In the genomic region with DNA sequence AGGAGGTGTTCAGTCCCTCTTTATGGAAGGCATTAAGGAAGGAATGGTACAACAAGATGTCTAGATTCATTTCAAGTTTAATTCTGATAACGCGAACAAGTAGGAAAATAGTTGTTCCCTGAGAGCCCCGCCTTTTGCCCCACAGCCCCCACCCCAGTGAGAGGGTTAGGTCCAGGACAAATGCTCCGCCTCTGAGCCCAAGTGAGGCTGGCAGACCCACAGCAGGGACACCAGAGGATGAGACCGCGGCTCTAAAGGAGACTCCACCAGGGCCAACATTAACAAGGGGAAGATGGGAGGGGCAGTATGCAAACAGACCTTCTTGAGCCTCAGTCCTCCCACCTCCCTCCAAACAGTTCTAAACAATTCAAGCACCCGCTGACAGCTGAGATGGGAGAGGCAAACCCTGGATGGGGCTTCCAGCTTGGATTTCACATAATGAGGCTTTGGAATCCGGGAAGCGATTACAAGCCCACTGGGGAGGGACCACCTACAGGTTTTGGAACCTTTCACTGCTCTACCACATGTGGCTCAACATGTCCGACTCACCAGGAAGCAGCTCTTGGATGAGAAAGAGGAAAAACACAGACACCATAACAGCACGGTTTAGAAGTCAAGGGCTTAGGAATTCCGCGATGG, we compare ENCODE assay signal across 30 cellular contexts. TPM values are rescaled to one million over a fixed set of nuclear protein-coding genes. Genes with fewer than 3 reads are reported as not detected.
DNase-seq lines count a peak whose midpoint lies in the region; ATAC-seq, FAIRE-seq and TF ChIP-seq lines count a peak whose summit lies in the region.
"Had no signal": no experiment of that assay in that cellular context is flagged by ENCODE, and none has a peak within 500 bp of the region (broad histone marks: within the 10 kb centered on the region; RNA-seq: fewer than 3 reads in every experiment).

No MANE protein-coding gene starts in this region.

- POLR2A ChIA-PET in HEK293T (lab: Yijun Ruan, JAX), result interaction anchor here (1.6 to 4.0 kb wide), 3 partner anchors 11 to 42 kb away, joined by 4 to 17 read pairs (median 6); partner anchors contain the start of gene IREB2
- POLR2A ChIA-PET in PC-3 (lab: Charles Lee; ENCODE audit: unreplicated experiment), result no interaction called here

- H3K27me3 ChIP-seq in endodermal cell (ENCODE audit: control insufficient read depth, insufficient read depth, low read length, poor library complexity, severe bottlenecking), result no peaks in the 10 kb centered on the region
- H3K27me3 ChIP-seq in neuronal stem cell (ENCODE audit: control insufficient read depth in 3 of 3, insufficient read depth in 3 of 3, low read depth in 1 of 3, low read length in 3 of 3), result no peaks in the 10 kb centered on the region
- no peaks in the 10 kb centered on the region for H3K27me3 ChIP-seq in PC-3 (ENCODE audit: low read length)
- H3K27me3 ChIP-seq: gastrocnemius medialis, tibial nerve had no signal

- no peaks in the 10 kb centered on the region for H3K9me3 ChIP-seq in endodermal cell (ENCODE audit: control insufficient read depth, low read length)
- no peaks in the 10 kb centered on the region for H3K9me3 ChIP-seq in neuronal stem cell (replicated peaks in 1 of 2; ENCODE audit: control insufficient read depth in 2 of 2, insufficient read depth in 1 of 2, low read depth in 1 of 2, low read length in 2 of 2)
- H3K9me3 ChIP-seq in PC-3 (ENCODE audit: low read length), result no peaks in the 10 kb centered on the region
- H3K9me3 ChIP-seq: gastrocnemius medialis, left ventricle myocardium inferior, mucosa of descending colon, psoas muscle, tibial nerve had no signal

- H2AFZ ChIP-seq in neuronal stem cell (ENCODE audit: low read length) (peak overlapping the region; percentile 58), PC-3 (ENCODE audit: low read length) (no peak overlapping the region)

- H3K4me1 ChIP-seq in endodermal cell (ENCODE audit: control insufficient read depth, insufficient read depth, low read length) (peaks cover 5% of the 10 kb centered on the region), neuronal stem cell (ENCODE audit: control insufficient read depth in 2 of 2, insufficient read depth in 1 of 2, low read depth in 1 of 2, low read length in 2 of 2) (peaks cover 0 to 9% of the 10 kb centered on the region in 2 donors), PC-3 (ENCODE audit: insufficient read depth, low read length) (no peaks in the 10 kb centered on the region)
- H3K4me1 ChIP-seq: gastrocnemius medialis, left ventricle myocardium inferior, psoas muscle had no signal

- no peak for FAIRE-seq in GM12891 (lab: Jason Lieb, UNC)
- FAIRE-seq: RCC 7860 had no signal

- H3K79me2 ChIP-seq in PC-3 (ENCODE audit: low read length), result no peaks in the 10 kb centered on the region

- intact Hi-C loops in PC-3 (cut with micrococcal nuclease), result no loop called here

- no peak overlapping the region for H2BK12ac ChIP-seq in neuronal stem cell (ENCODE audit: low read length)

- no peak overlapping the region for H3K4ac ChIP-seq in neuronal stem cell (ENCODE audit: low read length)

- no peak overlapping the region for H3K27ac ChIP-seq in endodermal cell (ENCODE audit: low read depth, low read length)
- H3K27ac ChIP-seq in neuronal stem cell (replicated peaks; ENCODE audit: low read length), result no peak overlapping the region
- H3K27ac ChIP-seq in PC-3 (ENCODE audit: low read length), result no peak overlapping the region
- H3K27ac ChIP-seq: gastrocnemius medialis, left ventricle myocardium inferior, psoas muscle had no signal

- H2BK120ac ChIP-seq in neuronal stem cell (ENCODE audit: low read depth, low read length), result no peak overlapping the region

- no TSS peak for BruUV-seq in PC-3 (replicated peaks; lab: Mats Ljungman, UMichigan)

- H3K27ac Mint-ChIP-seq in endodermal cell, result peak overlapping the region; percentile 45
- H3K27ac Mint-ChIP-seq: activated naive CD4-positive, alpha-beta T cell treated with anti-CD3 and anti-CD28 coated beads, Interleukin-2, amount 10 ng/mL, durations not matched to agents 7 days and 5 days; CD4-positive, alpha-beta T cell; stimulated activated naive CD8-positive, alpha-beta T cell treated with anti-CD3 and anti-CD28 coated beads, Interleukin-15, Interleukin-2, amounts not matched to agents 100 ng/mL and 50 ng/mL, for 24 hours had no signal

- CTCF ChIA-PET in HEK293T (lab: Yijun Ruan, JAX), result no interaction called here
- CTCF ChIA-PET in PC-3 (lab: Charles Lee), result interaction anchor here (0.7 kb wide), 1 partner anchor 12 kb away, joined by 14 read pairs; no protein-coding TSS in a partner anchor

- H4K91ac ChIP-seq in neuronal stem cell (ENCODE audit: low read depth, low read length, poor library complexity), result no peak overlapping the region

- DNase-seq in HEK293T (ENCODE audit: extremely low spot score) (peak; percentile 61), NCI-H2171 treated with DMSO at 0.1 percent for 48 hours (lab: John Stamatoyannopoulos, UW) (peak; percentile 82), endodermal cell (peak; percentile 90), neuronal stem cell (ENCODE audit: low spot score) (peak; percentile 55), GM12891 (ENCODE audit: insufficient read length, low spot score) (no peak), PC-3 (no peak), NK-92 (lab: John Stamatoyannopoulos, UW; ENCODE audit: unreplicated experiment) (no peak)
- DNase-seq: activated CD8-positive, alpha-beta memory T cell treated with anti-CD3 and anti-CD28 coated beads for 24 hours; activated naive CD4-positive, alpha-beta T cell treated with anti-CD3 and anti-CD28 coated beads, Interleukin-2, amount 10 ng/mL, durations not matched to agents 7 days and 5 days; activated T-cell treated with anti-CD3 and anti-CD28 coated beads, Interleukin-2, amount 50 U/mL, for 4 hours; CD4-positive, alpha-beta T cell; central memory CD4-positive, alpha-beta T cell; DMS153; erythroblast; gastrocnemius medialis; GF-D8; GOT3; left ventricle myocardium inferior; mucosa of descending colon; NCI-H1105 treated with DMSO at 0.1 percent for 48 hours; NCI-H226; NK-92 treated with Interleukin-12 subunit alpha and Interleukin-12 subunit beta, amount 100 ng/mL, for 24 hours; psoas muscle; T1000 had no signal

- H3K9ac ChIP-seq in endodermal cell (ENCODE audit: extremely low read depth, low read length, poor library complexity, severe bottlenecking) (no peak overlapping the region), neuronal stem cell (ENCODE audit: low read depth, low read length, poor library complexity) (no peak overlapping the region), PC-3 (ENCODE audit: low read length) (no peak overlapping the region)

- H3K9me3 Mint-ChIP-seq in endodermal cell, result no peaks in the 10 kb centered on the region
- H3K9me3 Mint-ChIP-seq: activated naive CD4-positive, alpha-beta T cell treated with anti-CD3 and anti-CD28 coated beads, Interleukin-2, amount 10 ng/mL, durations not matched to agents 7 days and 5 days; activated T-cell treated with anti-CD3 and anti-CD28 coated beads, Interleukin-2, amount 50 U/mL, for 4 hours; CD4-positive, alpha-beta T cell; stimulated activated naive CD8-positive, alpha-beta T cell treated with anti-CD3 and anti-CD28 coated beads, Interleukin-15, Interleukin-2, amounts not matched to agents 100 ng/mL and 50 ng/mL, for 24 hours had no signal

- H2BK15ac ChIP-seq in neuronal stem cell (ENCODE audit: low read length), result no peak overlapping the region

- no peak overlapping the region for H3K14ac ChIP-seq in neuronal stem cell (ENCODE audit: low read length)

- peaks cover 39% of the 10 kb centered on the region for H3K4me1 Mint-ChIP-seq in endodermal cell
- H3K4me1 Mint-ChIP-seq: activated naive CD4-positive, alpha-beta T cell treated with anti-CD3 and anti-CD28 coated beads, Interleukin-2, amount 10 ng/mL, durations not matched to agents 7 days and 5 days had no signal

- ATAC-seq in HG03378 (IDR thresholded peaks at IDR 0.05; ENCODE audit: unreplicated experiment) (no peak), PC-3 (no peak)
- ATAC-seq: activated CD4-positive, CD25-positive, alpha-beta regulatory T cell treated with anti-CD3 and anti-CD28 coated beads, Interleukin-2, amount 50 U/mL, for 24 hours; activated T-cell treated with anti-CD3 and anti-CD28 coated beads, Interleukin-2, amount 50 U/mL, for 4 hours; gastrocnemius medialis; mucosa of descending colon; psoas muscle; SK-N-SH treated with all-trans-retinoic acid at 6 μM for 48 hours had no signal

- peak overlapping the region; percentile 51 for H3K18ac ChIP-seq in neuronal stem cell (ENCODE audit: low read length)

- H3K27me3 Mint-ChIP-seq in endodermal cell (ENCODE audit: insufficient read depth), result no peaks in the 10 kb centered on the region
- H3K27me3 Mint-ChIP-seq: stimulated activated naive CD8-positive, alpha-beta T cell treated with anti-CD3 and anti-CD28 coated beads, Interleukin-15, Interleukin-2, amounts not matched to agents 100 ng/mL and 50 ng/mL, for 24 hours had no signal

- no peak overlapping the region for H3K4me3 ChIP-seq in endodermal cell (ENCODE audit: low read length)
- no peak overlapping the region for H3K4me3 ChIP-seq in neuronal stem cell (ENCODE audit: low read length in 2 of 2)
- no peak overlapping the region for H3K4me3 ChIP-seq in PC-3 (ENCODE audit: low read length)
- H3K4me3 ChIP-seq: gastrocnemius medialis, left ventricle myocardium inferior, mucosa of descending colon, psoas muscle, tibial nerve had no signal

- WGBS in endodermal cell (ENCODE audit: insufficient coverage in 1 of 2, insufficient read length in 1 of 2), 2 experiments, result 8 to 21% methylated on average over 6 to 13 of the region's 13 CpGs
- no CpG with 5 or more reads among the region's 13 CpGs for WGBS in neuronal stem cell (ENCODE audit: extremely low coverage in 2 of 2, insufficient read length in 2 of 2, insufficient replicate concordance in 1 of 2), 2 donors

- H2AK5ac ChIP-seq in neuronal stem cell (ENCODE audit: low read depth, low read length), result no peak overlapping the region

- H4K20me1 ChIP-seq in PC-3 (ENCODE audit: low read length), result no peaks in the 10 kb centered on the region

- no peak overlapping the region for H3K4me3 Mint-ChIP-seq in endodermal cell
- H3K4me3 Mint-ChIP-seq: activated naive CD4-positive, alpha-beta T cell treated with anti-CD3 and anti-CD28 coated beads, Interleukin-2, amount 10 ng/mL, durations not matched to agents 7 days and 5 days; activated T-cell treated with anti-CD3 and anti-CD28 coated beads, Interleukin-2, amount 50 U/mL, for 4 hours; CD4-positive, alpha-beta T cell; stimulated activated naive CD8-positive, alpha-beta T cell treated with anti-CD3 and anti-CD28 coated beads, Interleukin-15, Interleukin-2, amounts not matched to agents 100 ng/mL and 50 ng/mL, for 24 hours had no signal

- TF ChIP-seq POLR2A in GM12891 (IDR thresholded peaks at IDR 0.05; ENCODE audit: low read depth, low read length), result no peak

- no peaks in the 10 kb centered on the region for H3F3A ChIP-seq in PC-3 (ENCODE audit: low read length, unreplicated experiment)

- no peak overlapping the region for H4K8ac ChIP-seq in neuronal stem cell (ENCODE audit: low read depth, low read length)

- no peaks in the 10 kb centered on the region for H3K9me2 ChIP-seq in PC-3 (replicated peaks; ENCODE audit: low read length)

- H3K23ac ChIP-seq in neuronal stem cell (ENCODE audit: low read depth, low read length, poor library complexity), result no peak overlapping the region

- TF ChIP-seq CTCF in endodermal cell (conservative IDR thresholded peaks at IDR 0.05) (no peak), PC-3 (conservative IDR thresholded peaks at IDR 0.05; ENCODE audit: low read depth, low read length) (no peak)

- H3K36me3 Mint-ChIP-seq in endodermal cell (ENCODE audit: low read depth), result no peaks in the 10 kb centered on the region
- H3K36me3 Mint-ChIP-seq: activated naive CD4-positive, alpha-beta T cell treated with anti-CD3 and anti-CD28 coated beads, Interleukin-2, amount 10 ng/mL, durations not matched to agents 7 days and 5 days had no signal

- H3K79me1 ChIP-seq in neuronal stem cell (ENCODE audit: low read depth, low read length), result no peaks in the 10 kb centered on the region

- no peak overlapping the region for H2BK5ac ChIP-seq in neuronal stem cell (ENCODE audit: low read length)

- H3K4me2 ChIP-seq in neuronal stem cell (ENCODE audit: insufficient read depth, low read length, poor library complexity, severe bottlenecking) (no peak overlapping the region), PC-3 (ENCODE audit: low read length) (no peak overlapping the region)

- H3K36me3 ChIP-seq in endodermal cell (ENCODE audit: control insufficient read depth, insufficient read depth, low read length), result no peaks in the 10 kb centered on the region
- H3K36me3 ChIP-seq in neuronal stem cell (replicated peaks in 1 of 2; ENCODE audit: control insufficient read depth in 2 of 2, insufficient read depth in 2 of 2, low read length in 2 of 2), result no peaks in the 10 kb centered on the region
- H3K36me3 ChIP-seq in PC-3 (ENCODE audit: low read depth, low read length), result no peaks in the 10 kb centered on the region
- H3K36me3 ChIP-seq: gastrocnemius medialis, left ventricle myocardium inferior, tibial nerve had no signal

RNA-seq across cellular contexts. Expression of gene IREB2, which starts 42.9 kb away (rescaled TPM):
- 10 to 100 TPM; 81.4 to 92.6 TPM for total RNA-seq in endodermal cell
- 57.5 TPM for polyA plus RNA-seq in endodermal cell (2013, experiment 1 of 2)
- polyA plus RNA-seq in endodermal cell (2013, experiment 2 of 2), result 59.7 TPM
- polyA plus RNA-seq in neuronal stem cell (2013, experiment 1 of 2), result 32.6 TPM
- polyA plus RNA-seq in neuronal stem cell (2013, experiment 2 of 2), result 34.8 TPM
- 13.2 TPM for polyA plus RNA-seq in GM12891 (2012; ENCODE audit: low read depth, missing spikeins)
- 6.5 and 9.0 TPM in 2 replicates for total RNA-seq in PC-3 (2014; rRNA removed)

RNA-seq across cellular contexts. Expression of gene CRABP1, which starts 54.9 kb away (rescaled TPM):
- 100 to 1,000 TPM; 103 TPM for total RNA-seq in endodermal cell
- 2,939 TPM for polyA plus RNA-seq in endodermal cell (2013, experiment 1 of 2)
- 3,263 TPM for polyA plus RNA-seq in endodermal cell (2013, experiment 2 of 2)
- polyA plus RNA-seq in neuronal stem cell (2013, experiment 1 of 2), result 1,930 TPM
- 1,905 TPM for polyA plus RNA-seq in neuronal stem cell (2013, experiment 2 of 2)
- 0.42 TPM for polyA plus RNA-seq in GM12891 (2012; ENCODE audit: low read depth, missing spikeins)
- not detected in 2 replicates for total RNA-seq in PC-3 (2014; rRNA removed)
- total RNA-seq: activated T-cell treated with anti-CD3 and anti-CD28 coated beads, Interleukin-2, amount 50 U/mL, for 4 hours; CD4-positive, alpha-beta T cell; gastrocnemius medialis; left ventricle myocardium inferior; psoas muscle had no signal

Comparison
In these comparisons a context has a peak if more than half of its experiments do, and no peak if none do; other contexts are left out.
1. DNase-seq: peak in HEK293T (single experiment), NCI-H2171 treated with DMSO at 0.1 percent for 48 hours (single experiment), endodermal cell (single experiment) and neuronal stem cell (single experiment); none in GM12891 (single experiment), PC-3 (single experiment) and NK-92 (single experiment).
2. RNA of gene CRABP1, which starts 54.9 kb away (total RNA-seq): 103 TPM in endodermal cell; not detected in PC-3; every median in the first group is over 100 times any median in the second.